8 cellular contexts compared by ENCODE assay signal in genomic region chr21:37074195-37074510, GRCh38. TPM values are rescaled to one million over a fixed set of nuclear protein-coding genes. Genes with fewer than 3 reads are reported as not detected.
A peak's percentile ranks its signal among the peaks of the same experiment; 100 is the strongest.
DNase-seq lines count a peak whose midpoint lies in the region; ATAC-seq and TF ChIP-seq lines count a peak whose summit lies in the region.

No MANE protein-coding gene starts in this region.

- DNase-seq in NCI-H748 (lab: John Stamatoyannopoulos, UW; ENCODE audit: unreplicated experiment) (peak; percentile 50), NCI-H748 treated with DMSO at 0.1 percent for 48 hours (lab: John Stamatoyannopoulos, UW) (no peak), endodermal cell (peak; percentile 51), neural crest cell (ENCODE audit: low read depth, low spot score) (no peak), cerebellar cortex (ENCODE audit: low spot score) (no peak), cerebellum (ENCODE audit: low spot score) (no peak)

- H3K4me2 ChIP-seq in OCI-LY3 (ENCODE audit: low read length) = peak overlapping the region; percentile 85

- H3K36me3 Mint-ChIP-seq in endodermal cell (ENCODE audit: low read depth) = peaks cover 4% of the 10 kb centered on the region
- peaks cover 3% of the 10 kb centered on the region for H3K36me3 Mint-ChIP-seq in neural crest cell (ENCODE audit: low read depth)

- peaks cover 29% of the 10 kb centered on the region for H4K20me1 ChIP-seq in OCI-LY3 (ENCODE audit: insufficient read depth, low read length)

- no peak for TF ChIP-seq CTCF in OCI-LY3 (IDR thresholded peaks at IDR 0.05; ENCODE audit: low read depth, low read length)
- TF ChIP-seq CTCF in endodermal cell (conservative IDR thresholded peaks at IDR 0.05) = no peak
- no peak for TF ChIP-seq CTCF in neural crest cell (conservative IDR thresholded peaks at IDR 0.05)

- H3K4me1 ChIP-seq in OCI-LY3 (ENCODE audit: low read length) (peaks cover 23% of the 10 kb centered on the region), endodermal cell (ENCODE audit: control insufficient read depth, insufficient read depth, low read length) (no peaks in the 10 kb centered on the region)

- peak overlapping the region; percentile 87 for H3K4me3 ChIP-seq in OCI-LY3 (ENCODE audit: low read length)
- H3K4me3 ChIP-seq in endodermal cell (ENCODE audit: low read length) = peak overlapping the region; percentile 96

- peaks cover 70% of the 10 kb centered on the region for H3K79me2 ChIP-seq in OCI-LY3 (ENCODE audit: low read length)

- H3K9me3 Mint-ChIP-seq in endodermal cell (peaks cover 3% of the 10 kb centered on the region), neural crest cell (peaks cover 2% of the 10 kb centered on the region)

- no peak overlapping the region for H3K27ac ChIP-seq in OCI-LY3 (ENCODE audit: low read length)
- peak overlapping the region; percentile 98 for H3K27ac ChIP-seq in endodermal cell (ENCODE audit: low read depth, low read length)

- H3K36me3 ChIP-seq in OCI-LY3 (replicated peaks; ENCODE audit: low read depth, low read length) = peaks cover 6% of the 10 kb centered on the region
- H3K36me3 ChIP-seq in endodermal cell (ENCODE audit: control insufficient read depth, insufficient read depth, low read length) = peaks cover 3% of the 10 kb centered on the region

- H3K4me3 Mint-ChIP-seq in endodermal cell (peak overlapping the region; percentile 98), neural crest cell (peak overlapping the region; percentile 97)

- 0 to 1% methylated on average over 3 to 10 of the region's 14 CpGs for WGBS in endodermal cell (ENCODE audit: insufficient coverage in 1 of 2, insufficient read length in 1 of 2), 2 experiments

- H3K27ac Mint-ChIP-seq in endodermal cell (peak overlapping the region; percentile 92), neural crest cell (ENCODE audit: unreplicated experiment) (peak overlapping the region; percentile 97)

- 0 out of 2 replicates have a peak overlapping the region, but pooled peaks have one; percentile 23 for H2AFZ ChIP-seq in OCI-LY3 (ENCODE audit: low read depth, low read length)

- peaks cover 16% of the 10 kb centered on the region for H3K27me3 Mint-ChIP-seq in endodermal cell (ENCODE audit: insufficient read depth)
- H3K27me3 Mint-ChIP-seq in neural crest cell (ENCODE audit: low read depth) = no peaks in the 10 kb centered on the region

- no peak for ATAC-seq in HG02678 (IDR thresholded peaks at IDR 0.05; ENCODE audit: unreplicated experiment)

- H3K4me1 Mint-ChIP-seq in endodermal cell (peaks cover 24% of the 10 kb centered on the region), neural crest cell (peaks cover 57% of the 10 kb centered on the region)

- H3K9me3 ChIP-seq in OCI-LY3 (ENCODE audit: insufficient read depth, low read length) = no peaks in the 10 kb centered on the region
- H3K9me3 ChIP-seq in endodermal cell (ENCODE audit: control insufficient read depth, low read length) = peaks cover 5% of the 10 kb centered on the region

- H3K27me3 ChIP-seq in OCI-LY3 (ENCODE audit: low read depth, low read length) (no peaks in the 10 kb centered on the region), endodermal cell (ENCODE audit: control insufficient read depth, insufficient read depth, low read length, poor library complexity, severe bottlenecking) (no peaks in the 10 kb centered on the region)

- H3K9ac ChIP-seq in OCI-LY3 (ENCODE audit: low read length) = peak overlapping the region; percentile 78
- peak overlapping the region; percentile 80 for H3K9ac ChIP-seq in endodermal cell (ENCODE audit: extremely low read depth, low read length, poor library complexity, severe bottlenecking)

RNA-seq across cellular contexts. Expression of gene TTC3, which starts 1.1 kb away (rescaled TPM):
- total RNA-seq in endodermal cell = 100 to 1,000 TPM; 184 to 273 TPM
- polyA plus RNA-seq in endodermal cell (2013, experiment 1 of 2) = 237 TPM
- 243 TPM for polyA plus RNA-seq in endodermal cell (2013, experiment 2 of 2)
- 216 and 219 TPM in 2 replicates for total RNA-seq in neural crest cell
- 537 TPM for total RNA-seq in cerebellum

RNA-seq across cellular contexts. Expression of gene PIGP, which starts 1.3 kb away (rescaled TPM):
- 10 to 100 TPM; 28.3 to 29.4 TPM for total RNA-seq in endodermal cell
- 26.5 TPM for polyA plus RNA-seq in endodermal cell (2013, experiment 1 of 2)
- 21.5 TPM for polyA plus RNA-seq in endodermal cell (2013, experiment 2 of 2)
- 16.1 and 16.5 TPM in 2 replicates for total RNA-seq in neural crest cell
- 5.1 TPM for total RNA-seq in cerebellum

Comparison
In these comparisons a context has a peak if more than half of its experiments do, and no peak if none do; other contexts are left out.
1. DNase-seq: peak in NCI-H748 (single experiment) and endodermal cell (single experiment); none in NCI-H748 treated with DMSO at 0.1 percent for 48 hours (single experiment), neural crest cell (single experiment), cerebellar cortex (single experiment) and cerebellum (single experiment).